ENCODE assay signal across 10 cellular contexts in genomic region chr19:6402834-6403608, GRCh38. TPM values are rescaled to one million over a fixed set of nuclear protein-coding genes. Genes with fewer than 3 reads are reported as not detected.
DNase-seq lines count a peak whose midpoint lies in the region; ATAC-seq and TF ChIP-seq lines count a peak whose summit lies in the region.
"Had no signal": no experiment of that assay in that cellular context is flagged by ENCODE, and none has a peak within 500 bp of the region (broad histone marks: within the 10 kb centered on the region; RNA-seq: fewer than 3 reads in every experiment).

No MANE protein-coding gene starts in this region.

- peak; percentile 93 to 96 for DNase-seq in Caco-2
- DNase-seq in hippocampal formation (lab: John Stamatoyannopoulos, UW), result peak; percentile 58 to 82
- peak; percentile 63 to 98 (median 80) for DNase-seq in posterior cingulate gyrus
- no peak for DNase-seq in NOMO-1 treated with dmso at 0.1 percent for 144 hours (lab: John Stamatoyannopoulos, UW; ENCODE audit: unreplicated experiment)
- no peak for DNase-seq in NCI-H1105 treated with DMSO at 0.1 percent for 48 hours (lab: John Stamatoyannopoulos, UW)
- no peak for DNase-seq in NOMO-1 treated with DMSO at 0.1 percent for 48 hours (lab: John Stamatoyannopoulos, UW; ENCODE audit: unreplicated experiment)
- DNase-seq: NCI-H510A treated with DMSO at 0.1 percent for 48 hours had no signal

- intact Hi-C loops in Caco-2 (cut with micrococcal nuclease; ENCODE audit: unreplicated experiment), result loop anchor here (1.0 kb wide), 2 partner anchors 10 to 30 kb away; partner anchors contain the start of gene GTF2F1
- intact Hi-C loops in posterior cingulate gyrus (cut with DNase I), result no loop called here

- no peaks in the 10 kb centered on the region for H3K9me3 Mint-ChIP-seq in Caco-2 (ENCODE audit: unreplicated experiment)

- H3K36me3 ChIP-seq in Caco-2 (ENCODE audit: control insufficient read depth, insufficient read depth, low read length), result no peaks in the 10 kb centered on the region
- H3K36me3 ChIP-seq: neutrophil had no signal

- H3K4me1 ChIP-seq in Caco-2, result peaks cover 27% of the 10 kb centered on the region

- no peaks in the 10 kb centered on the region for H3K9me3 ChIP-seq in Caco-2
- H3K9me3 ChIP-seq: neutrophil had no signal

- no peaks in the 10 kb centered on the region for H3K36me3 Mint-ChIP-seq in Caco-2 (ENCODE audit: insufficient read depth, unreplicated experiment)

- H3K4me3 ChIP-seq in Caco-2 (ENCODE audit: low read depth, low read length), result peak overlapping the region; percentile 30

- H3K27me3 Mint-ChIP-seq in Caco-2 (ENCODE audit: insufficient read depth, unreplicated experiment), result no peaks in the 10 kb centered on the region

- peak overlapping the region; percentile 98 for H3K27ac Mint-ChIP-seq in Caco-2 (ENCODE audit: unreplicated experiment)

- CTCF ChIA-PET in Caco-2 (lab: Charles Lee), result interaction anchor here (0.6 to 1.2 kb wide), 5 partner anchors 9 to 31 kb away, joined by 3 read pairs; partner anchors contain the start of gene ALKBH7

- peak overlapping the region; percentile 77 for H3K27ac ChIP-seq in angular gyrus (ENCODE audit: low read depth, low read length)
- H3K27ac ChIP-seq: neutrophil had no signal

- TSS peak; percentile 93 for BruUV-seq in Caco-2 (replicated peaks; lab: Mats Ljungman, UMichigan)

- no peaks in the 10 kb centered on the region for H3K27me3 ChIP-seq in Caco-2 (replicated peaks; ENCODE audit: control insufficient read depth, insufficient read depth, low read length)
- H3K27me3 ChIP-seq: neutrophil had no signal

- no peak for ATAC-seq in HG02870 (IDR thresholded peaks at IDR 0.05; ENCODE audit: unreplicated experiment)

- peaks cover 6% of the 10 kb centered on the region for H3K4me1 Mint-ChIP-seq in Caco-2 (ENCODE audit: low read depth, unreplicated experiment)

- POLR2A ChIA-PET in Caco-2 (lab: Charles Lee), result interaction anchor here (0.5 to 2.6 kb wide), 9 partner anchors 10 to 315 kb away, joined by 3 to 25 read pairs (median 6); partner anchors contain the start of genes ALKBH7, GTF2F1, KHSRP and PSPN

- H3K4me3 Mint-ChIP-seq in Caco-2 (ENCODE audit: unreplicated experiment), result peak overlapping the region; percentile 70

- TF ChIP-seq CTCF in Caco-2 (IDR thresholded peaks at IDR 0.05; ENCODE audit: insufficient read depth in 1 of 2, low read depth in 1 of 2, low read length in 1 of 2, severe bottlenecking in 1 of 2, unreplicated experiment in 1 of 2), result no peak

RNA-seq across cellular contexts. Expression of gene GTF2F1, which starts 10.1 kb away (rescaled TPM):
- total RNA-seq in Caco-2 (2022), result 66.6 and 77.4 TPM in 2 replicates

RNA-seq across cellular contexts. Expression of gene KHSRP, which starts 21.6 kb away (rescaled TPM):
- 589 and 610 TPM in 2 replicates for total RNA-seq in Caco-2 (2022)

RNA-seq across cellular contexts. Expression of gene PSPN, which starts 27.3 kb away (rescaled TPM):
- 2.9 and 3.4 TPM in 2 replicates for total RNA-seq in Caco-2 (2022)

RNA-seq across cellular contexts. Expression of gene ALKBH7, which starts 30.4 kb away (rescaled TPM):
- 55.5 and 70.0 TPM in 2 replicates for total RNA-seq in Caco-2 (2022)

RNA-seq across cellular contexts. Expression of gene SLC25A41, which starts 30.5 kb away (rescaled TPM):
- total RNA-seq in Caco-2 (2022), result 0.23 TPM in 1 of 2 replicates, not detected in the other

Comparison
In these comparisons a context has a peak if more than half of its experiments do, and no peak if none do; other contexts are left out.
1. DNase-seq: peak in Caco-2 (2 of 2), hippocampal formation (2 of 2) and posterior cingulate gyrus (10 of 10); none in NOMO-1 treated with dmso at 0.1 percent for 144 hours (single experiment), NCI-H1105 treated with DMSO at 0.1 percent for 48 hours (single experiment) and NOMO-1 treated with DMSO at 0.1 percent for 48 hours (single experiment).